Comparison of ENCODE assay signal across 1 cellular context in genomic region chr11:64225608-64226506, GRCh38.
A peak's percentile ranks its signal among the peaks of the same experiment; 100 is the strongest.
TF ChIP-seq lines count a peak whose summit lies in the region.

TSS of gene NUDT22 (plus strand) at chr11:64226274. CDS start at chr11:64226653, 379 bp downstream.
TSS of gene TRPT1 (minus strand) at chr11:64226186. CDS start at chr11:64225860, 326 bp downstream.

TF ChIP-seq in HepG2, 621 proteins besides CTCF, POLR2A, EP300 and RAD21 (continued from another document and continues in another):
- TF ChIP-seq ZNF362 (CRISPR knock-in tag; IDR thresholded peaks at IDR 0.05; ENCODE audit: borderline replicate concordance) (no peak; the same call in 1 of the 2 replicates), ZNF484 (CRISPR knock-in tag; IDR thresholded peaks at IDR 0.05; ENCODE audit: borderline replicate concordance, low read depth) (no peak), NFIC (IDR thresholded peaks at IDR 0.05; ENCODE audit: low read length) (no peak), POGZ (CRISPR knock-in tag; IDR thresholded peaks at IDR 0.05) (peak; percentile 38; the same call in 1 of the 2 replicates), RXRB (CRISPR knock-in tag; IDR thresholded peaks at IDR 0.05; ENCODE audit: borderline replicate concordance) (peak; percentile 65), NFE2L1 (CRISPR knock-in tag; IDR thresholded peaks at IDR 0.05; ENCODE audit: borderline replicate concordance) (no peak), ATF3 (CRISPR knock-in tag; IDR thresholded peaks at IDR 0.05) (no peak), ZNF512 (CRISPR knock-in tag; IDR thresholded peaks at IDR 0.05) (no peak), HNRNPUL1 (IDR thresholded peaks at IDR 0.05; ENCODE audit: low read depth, low read length) (no peak), ZBTB1 (CRISPR knock-in tag; IDR thresholded peaks at IDR 0.05; ENCODE audit: borderline replicate concordance) (no peak), ZSCAN25 (CRISPR knock-in tag; IDR thresholded peaks at IDR 0.05) (peak; percentile 46; the same call in 1 of the 2 replicates), TGIF2 (CRISPR knock-in tag; IDR thresholded peaks at IDR 0.05) (no peak), ZNF567 (CRISPR knock-in tag; IDR thresholded peaks at IDR 0.05; ENCODE audit: borderline replicate concordance) (no peak), FOSL1 (CRISPR knock-in tag; IDR thresholded peaks at IDR 0.05; ENCODE audit: borderline replicate concordance) (no peak), ZNF550 (CRISPR knock-in tag; IDR thresholded peaks at IDR 0.05; ENCODE audit: borderline replicate concordance) (peak; percentile 89; the same call in 1 of the 2 replicates), ZNF616 (CRISPR knock-in tag; IDR thresholded peaks at IDR 0.05; ENCODE audit: low read depth) (no peak), SP140L (CRISPR knock-in tag; IDR thresholded peaks at IDR 0.05; ENCODE audit: borderline replicate concordance) (no peak), GTF3A (CRISPR knock-in tag; conservative IDR thresholded peaks at IDR 0.05) (no peak; the same call in 1 of the 2 replicates), MED1 (CRISPR knock-in tag; IDR thresholded peaks at IDR 0.05) (peak; percentile 40; the same call in 1 of the 2 replicates), FLYWCH1 (CRISPR knock-in tag; IDR thresholded peaks at IDR 0.05) (no peak), BATF2 (CRISPR knock-in tag; IDR thresholded peaks at IDR 0.05) (no peak), HOXA9 (CRISPR knock-in tag; IDR thresholded peaks at IDR 0.05; ENCODE audit: borderline replicate concordance) (no peak), ZBTB33 (CRISPR knock-in tag; IDR thresholded peaks at IDR 0.05) (no peak), POLR2AphosphoS2 (IDR thresholded peaks at IDR 0.05; ENCODE audit: low read depth, low read length) (no peak), ZNF432 (CRISPR knock-in tag; IDR thresholded peaks at IDR 0.05; ENCODE audit: borderline replicate concordance) (no peak), HOXA7 (CRISPR knock-in tag; IDR thresholded peaks at IDR 0.05) (no peak), ZNF17 (CRISPR knock-in tag; IDR thresholded peaks at IDR 0.05) (0 out of 2 replicates have a peak, but pooled peaks have one; percentile 16), MLLT10 (CRISPR knock-in tag; IDR thresholded peaks at IDR 0.05) (no peak), REL (CRISPR knock-in tag; conservative IDR thresholded peaks at IDR 0.05) (no peak), MEIS1 (CRISPR knock-in tag; IDR thresholded peaks at IDR 0.05; ENCODE audit: borderline replicate concordance) (no peak), CHD2 (IDR thresholded peaks at IDR 0.05; ENCODE audit: low read depth, low read length) (no peak), MAFK (conservative IDR thresholded peaks at IDR 0.05 in 1 of 2, IDR thresholded peaks at IDR 0.05 in 1 of 2; ENCODE audit: low read length in 2 of 2) (no peak), STAG1 (CRISPR knock-in tag; IDR thresholded peaks at IDR 0.05) (no peak), E2F2 (CRISPR knock-in tag; IDR thresholded peaks at IDR 0.05; ENCODE audit: borderline replicate concordance) (no peak), SETDB1 (CRISPR knock-in tag; IDR thresholded peaks at IDR 0.05; ENCODE audit: borderline replicate concordance) (no peak; the same call in 1 of the 2 replicates), KLF13 (CRISPR knock-in tag; IDR thresholded peaks at IDR 0.05) (no peak), ZNF747 (CRISPR knock-in tag; IDR thresholded peaks at IDR 0.05; ENCODE audit: borderline replicate concordance) (peak; percentile 29; the same call in 1 of the 2 replicates), ATF5 (CRISPR knock-in tag; IDR thresholded peaks at IDR 0.05; ENCODE audit: low read depth) (no peak), POLR2G (IDR thresholded peaks at IDR 0.05; ENCODE audit: low read depth, low read length) (peak; percentile 89), ZNF260 (CRISPR knock-in tag; IDR thresholded peaks at IDR 0.05; ENCODE audit: borderline replicate concordance, low read depth) (no peak), SP5 (CRISPR knock-in tag; IDR thresholded peaks at IDR 0.05; ENCODE audit: borderline replicate concordance, low read depth) (no peak), XRCC5 (optimal IDR thresholded peaks at IDR 0.05; ENCODE audit: low read length) (peak; percentile 10), SIX4 (CRISPR knock-in tag; IDR thresholded peaks at IDR 0.05) (no peak), ZNF441 (CRISPR knock-in tag; IDR thresholded peaks at IDR 0.05; ENCODE audit: borderline replicate concordance) (peak; percentile 32; the same call in 1 of the 2 replicates), ZNF253 (CRISPR knock-in tag; IDR thresholded peaks at IDR 0.05; ENCODE audit: borderline replicate concordance) (no peak), KLF9 (CRISPR knock-in tag; IDR thresholded peaks at IDR 0.05; ENCODE audit: low read depth) (no peak), RXRA (CRISPR knock-in tag; IDR thresholded peaks at IDR 0.05) (no peak; the same call in 1 of the 2 replicates), NFYB (CRISPR knock-in tag; IDR thresholded peaks at IDR 0.05) (peak; percentile 84)
- TF ChIP-seq, protein P1, sequence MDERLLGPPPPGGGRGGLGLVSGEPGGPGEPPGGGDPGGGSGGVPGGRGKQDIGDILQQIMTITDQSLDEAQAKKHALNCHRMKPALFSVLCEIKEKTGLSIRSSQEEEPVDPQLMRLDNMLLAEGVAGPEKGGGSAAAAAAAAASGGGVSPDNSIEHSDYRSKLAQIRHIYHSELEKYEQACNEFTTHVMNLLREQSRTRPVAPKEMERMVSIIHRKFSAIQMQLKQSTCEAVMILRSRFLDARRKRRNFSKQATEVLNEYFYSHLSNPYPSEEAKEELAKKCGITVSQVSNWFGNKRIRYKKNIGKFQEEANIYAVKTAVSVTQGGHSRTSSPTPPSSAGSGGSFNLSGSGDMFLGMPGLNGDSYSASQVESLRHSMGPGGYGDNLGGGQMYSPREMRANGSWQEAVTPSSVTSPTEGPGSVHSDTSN (CRISPR knock-in tag; IDR thresholded peaks at IDR 0.05) = no peak
- TF ChIP-seq, protein P2, sequence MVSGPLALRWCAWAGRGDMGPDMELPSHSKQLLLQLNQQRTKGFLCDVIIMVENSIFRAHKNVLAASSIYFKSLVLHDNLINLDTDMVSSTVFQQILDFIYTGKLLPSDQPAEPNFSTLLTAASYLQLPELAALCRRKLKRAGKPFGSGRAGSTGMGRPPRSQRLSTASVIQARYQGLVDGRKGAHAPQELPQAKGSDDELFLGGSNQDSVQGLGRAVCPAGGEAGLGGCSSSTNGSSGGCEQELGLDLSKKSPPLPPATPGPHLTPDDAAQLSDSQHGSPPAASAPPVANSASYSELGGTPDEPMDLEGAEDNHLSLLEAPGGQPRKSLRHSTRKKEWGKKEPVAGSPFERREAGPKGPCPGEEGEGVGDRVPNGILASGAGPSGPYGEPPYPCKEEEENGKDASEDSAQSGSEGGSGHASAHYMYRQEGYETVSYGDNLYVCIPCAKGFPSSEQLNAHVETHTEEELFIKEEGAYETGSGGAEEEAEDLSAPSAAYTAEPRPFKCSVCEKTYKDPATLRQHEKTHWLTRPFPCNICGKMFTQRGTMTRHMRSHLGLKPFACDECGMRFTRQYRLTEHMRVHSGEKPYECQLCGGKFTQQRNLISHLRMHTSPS (CRISPR knock-in tag; IDR thresholded peaks at IDR 0.05; ENCODE audit: low read depth) = no peak; the same call in 1 of the 2 replicates
- TF ChIP-seq, protein P3, sequence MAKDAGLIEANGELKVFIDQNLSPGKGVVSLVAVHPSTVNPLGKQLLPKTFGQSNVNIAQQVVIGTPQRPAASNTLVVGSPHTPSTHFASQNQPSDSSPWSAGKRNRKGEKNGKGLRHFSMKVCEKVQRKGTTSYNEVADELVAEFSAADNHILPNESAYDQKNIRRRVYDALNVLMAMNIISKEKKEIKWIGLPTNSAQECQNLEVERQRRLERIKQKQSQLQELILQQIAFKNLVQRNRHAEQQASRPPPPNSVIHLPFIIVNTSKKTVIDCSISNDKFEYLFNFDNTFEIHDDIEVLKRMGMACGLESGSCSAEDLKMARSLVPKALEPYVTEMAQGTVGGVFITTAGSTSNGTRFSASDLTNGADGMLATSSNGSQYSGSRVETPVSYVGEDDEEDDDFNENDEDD (CRISPR knock-in tag; IDR thresholded peaks at IDR 0.05; ENCODE audit: borderline replicate concordance) = peak; percentile 67; the same call in 1 of the 2 replicates
- TF ChIP-seq, protein P4, sequence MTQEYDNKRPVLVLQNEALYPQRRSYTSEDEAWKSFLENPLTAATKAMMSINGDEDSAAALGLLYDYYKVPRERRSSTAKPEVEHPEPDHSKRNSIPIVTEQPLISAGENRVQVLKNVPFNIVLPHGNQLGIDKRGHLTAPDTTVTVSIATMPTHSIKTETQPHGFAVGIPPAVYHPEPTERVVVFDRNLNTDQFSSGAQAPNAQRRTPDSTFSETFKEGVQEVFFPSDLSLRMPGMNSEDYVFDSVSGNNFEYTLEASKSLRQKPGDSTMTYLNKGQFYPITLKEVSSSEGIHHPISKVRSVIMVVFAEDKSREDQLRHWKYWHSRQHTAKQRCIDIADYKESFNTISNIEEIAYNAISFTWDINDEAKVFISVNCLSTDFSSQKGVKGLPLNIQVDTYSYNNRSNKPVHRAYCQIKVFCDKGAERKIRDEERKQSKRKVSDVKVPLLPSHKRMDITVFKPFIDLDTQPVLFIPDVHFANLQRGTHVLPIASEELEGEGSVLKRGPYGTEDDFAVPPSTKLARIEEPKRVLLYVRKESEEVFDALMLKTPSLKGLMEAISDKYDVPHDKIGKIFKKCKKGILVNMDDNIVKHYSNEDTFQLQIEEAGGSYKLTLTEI (CRISPR knock-in tag; conservative IDR thresholded peaks at IDR 0.05) = no peak
- TF ChIP-seq, protein P5, sequence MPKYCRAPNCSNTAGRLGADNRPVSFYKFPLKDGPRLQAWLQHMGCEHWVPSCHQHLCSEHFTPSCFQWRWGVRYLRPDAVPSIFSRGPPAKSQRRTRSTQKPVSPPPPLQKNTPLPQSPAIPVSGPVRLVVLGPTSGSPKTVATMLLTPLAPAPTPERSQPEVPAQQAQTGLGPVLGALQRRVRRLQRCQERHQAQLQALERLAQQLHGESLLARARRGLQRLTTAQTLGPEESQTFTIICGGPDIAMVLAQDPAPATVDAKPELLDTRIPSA (CRISPR knock-in tag; IDR thresholded peaks at IDR 0.05; ENCODE audit: borderline replicate concordance) = peak; percentile 93; the same call in 1 of the 2 replicates
